In genomic region chrX:17844236-17844635, GRCh38 we compare ENCODE assay signal across 19 cellular contexts. TPM values are rescaled to one million over a fixed set of nuclear protein-coding genes. Genes with fewer than 3 reads are reported as not detected.
A peak's percentile ranks its signal among the peaks of the same experiment; 100 is the strongest.
DNase-seq lines count a peak whose midpoint lies in the region; ATAC-seq and TF ChIP-seq lines count a peak whose summit lies in the region.
"Had no signal": no experiment of that assay in that cellular context is flagged by ENCODE, and none has a peak within 500 bp of the region (broad histone marks: within the 10 kb centered on the region; RNA-seq: fewer than 3 reads in every experiment).

No MANE protein-coding gene starts in this region.

- DNase-seq in Right ventricle myocardium superior, result no peak
- DNase-seq in Right ventricle myocardium inferior (ENCODE audit: missing footprints), result no peak
- DNase-seq in left ventricle myocardium superior, result no peak
- no peak for DNase-seq in cardiac septum (ENCODE audit: low spot score)
- no peak for DNase-seq in vagina (ENCODE audit: extremely low spot score in 2 of 2)
- no peak for DNase-seq in GDM1 (lab: John Stamatoyannopoulos, UW)
- DNase-seq: AML-193; Caco-2; Calu3; CD4-positive, alpha-beta T cell; CD8-positive, alpha-beta T cell; DMS79 treated with DMSO at 0.1 percent for 48 hours; GF-D8 had no signal

- peak overlapping the region; percentile 12 for H3K27ac ChIP-seq in vagina
- H3K27ac ChIP-seq: 22Rv1; A549; BLaER1 treated with 17β-estradiol and CSF1 and Interleukin-3, amounts not matched to agents 10 nM and 100 nM; C4-2B had no signal

- no peak for TF ChIP-seq POLR2A in vagina (IDR thresholded peaks at IDR 0.05)

- no peaks in the 10 kb centered on the region for H3K9me3 ChIP-seq in vagina
- H3K9me3 ChIP-seq: A549, Caco-2 had no signal

- H3K4me3 ChIP-seq in vagina, result no peak overlapping the region
- H3K4me3 ChIP-seq: A549; BLaER1 treated with 17β-estradiol and CSF1 and Interleukin-3, amounts not matched to agents 10 nM and 100 nM had no signal

- ATAC-seq in Right ventricle myocardium superior (ENCODE audit: poor library complexity) (peak; percentile 18), Right ventricle myocardium inferior (no peak), left ventricle myocardium superior (peak; percentile 60)
- ATAC-seq: A549; CD8-positive, alpha-beta T cell had no signal

- H3K4me1 ChIP-seq in vagina, result peaks cover 25% of the 10 kb centered on the region
- H3K4me1 ChIP-seq: A549; BLaER1 treated with 17β-estradiol and CSF1 and Interleukin-3, amounts not matched to agents 10 nM and 100 nM; Caco-2 had no signal

- TF ChIP-seq CTCF in vagina (IDR thresholded peaks at IDR 0.05), result no peak

- H3K36me3 ChIP-seq in vagina, result no peaks in the 10 kb centered on the region
- H3K36me3 ChIP-seq: BLaER1 treated with 17β-estradiol and CSF1 and Interleukin-3, amounts not matched to agents 10 nM and 100 nM had no signal

- H3K27me3 ChIP-seq in vagina, result no peaks in the 10 kb centered on the region

- intact Hi-C loops in Right ventricle myocardium superior (cut with DNase I), result no loop called here
- intact Hi-C loops in Right ventricle myocardium inferior (cut with DNase I), result no loop called here
- intact Hi-C loops in left ventricle myocardium superior (cut with micrococcal nuclease), result no loop called here
- intact Hi-C loops in cardiac septum (cut with DNase I), result no loop called here
- intact Hi-C loops in vagina (cut with DNase I), result no loop called here

RNA-seq across cellular contexts. Expression of gene RAI2, which starts 16.9 kb away (rescaled TPM):
- total RNA-seq in Right ventricle myocardium superior (18.1 TPM), Right ventricle myocardium inferior (19.1 TPM), left ventricle myocardium superior (22.3 TPM), cardiac septum (37.5 TPM), vagina (47.4 TPM)
- total RNA-seq: A172, B cell had no signal
